29 cellular contexts compared by ENCODE assay signal in genomic region chr16:2526135-2526534, GRCh38. TPM values are rescaled to one million over a fixed set of nuclear protein-coding genes. Genes with fewer than 3 reads are reported as not detected.
DNase-seq lines count a peak whose midpoint lies in the region; ATAC-seq and TF ChIP-seq lines count a peak whose summit lies in the region.
"Had no signal": no experiment of that assay in that cellular context is flagged by ENCODE, and none has a peak within 500 bp of the region (broad histone marks: within the 10 kb centered on the region; RNA-seq: fewer than 3 reads in every experiment).

No MANE protein-coding gene starts in this region.

- no peak overlapping the region for H3K27ac ChIP-seq in right atrium auricular region
- peak overlapping the region; percentile 46 for H3K27ac ChIP-seq in lower lobe of right lung
- no peak overlapping the region for H3K27ac ChIP-seq in upper lobe of right lung
- H3K27ac ChIP-seq: colonic mucosa had no signal

- H3K36me3 ChIP-seq in right atrium auricular region (peaks cover 43% of the 10 kb centered on the region), lower lobe of right lung (peaks cover 82% of the 10 kb centered on the region), upper lobe of right lung (peaks cover 73% of the 10 kb centered on the region)

- peaks cover 10% of the 10 kb centered on the region for H3K4me1 Mint-ChIP-seq in activated CD4-positive, alpha-beta T cell treated with anti-CD3 and anti-CD28 coated beads, Interleukin-2, amount 10 ng/mL, durations not matched to agents 24 days and 14 days
- H3K4me1 Mint-ChIP-seq: activated T-helper 17 cell treated with anti-CD3 and anti-CD28 coated beads, Interleukin-2, amount 50 U/mL, for 72 hours had no signal

- ATAC-seq in Right ventricle myocardium superior (ENCODE audit: poor library complexity) (no peak), lower lobe of right lung (peak; percentile 59 to 78), upper lobe of right lung (peak; percentile 74)
- ATAC-seq: activated CD8-positive, alpha-beta T cell treated with anti-CD3 and anti-CD28 coated beads for 36 hours; activated naive CD4-positive, alpha-beta T cell treated with anti-CD3 and anti-CD28 coated beads, Interleukin-2, amount 50 U/mL, for 72 hours; activated T-helper 17 cell treated with anti-CD3 and anti-CD28 coated beads, Interleukin-2, amount 50 U/mL, for 72 hours; left ventricle myocardium superior; naive thymus-derived CD4-positive, alpha-beta T cell had no signal

- H3K27me3 Mint-ChIP-seq in activated CD4-positive, alpha-beta T cell treated with anti-CD3 and anti-CD28 coated beads, Interleukin-2, amount 10 ng/mL, durations not matched to agents 24 days and 14 days: no peaks in the 10 kb centered on the region
- H3K27me3 Mint-ChIP-seq: activated CD8-positive, alpha-beta T cell treated with anti-CD3 and anti-CD28 coated beads for 36 hours; activated T-helper 17 cell treated with anti-CD3 and anti-CD28 coated beads, Interleukin-2, amount 50 U/mL, for 72 hours; naive thymus-derived CD4-positive, alpha-beta T cell had no signal

- H3K4me1 ChIP-seq in right atrium auricular region (peaks cover 0 to 9% of the 10 kb centered on the region in 2 donors), lower lobe of right lung (peaks cover 15% of the 10 kb centered on the region), upper lobe of right lung (peaks cover 6% of the 10 kb centered on the region)

- H3K9me3 Mint-ChIP-seq in activated CD4-positive, alpha-beta T cell treated with anti-CD3 and anti-CD28 coated beads, Interleukin-2, amount 10 ng/mL, durations not matched to agents 24 days and 14 days: no peaks in the 10 kb centered on the region
- H3K9me3 Mint-ChIP-seq: activated CD8-positive, alpha-beta T cell treated with anti-CD3 and anti-CD28 coated beads for 36 hours; activated naive CD4-positive, alpha-beta T cell treated with anti-CD3 and anti-CD28 coated beads, Interleukin-2, amount 50 U/mL, for 72 hours; activated T-helper 17 cell treated with anti-CD3 and anti-CD28 coated beads, Interleukin-2, amount 50 U/mL, for 72 hours had no signal

- peaks cover 24% of the 10 kb centered on the region for H3K36me3 Mint-ChIP-seq in activated CD4-positive, alpha-beta T cell treated with anti-CD3 and anti-CD28 coated beads, Interleukin-2, amount 10 ng/mL, durations not matched to agents 24 days and 14 days (ENCODE audit: low read depth)

- no peaks in the 10 kb centered on the region for H3K27me3 ChIP-seq in right atrium auricular region
- H3K27me3 ChIP-seq in lower lobe of right lung (ENCODE audit: low read depth): no peaks in the 10 kb centered on the region
- no peaks in the 10 kb centered on the region for H3K27me3 ChIP-seq in upper lobe of right lung
- H3K27me3 ChIP-seq: colonic mucosa, MG63 had no signal

- TF ChIP-seq CTCF in right atrium auricular region (IDR thresholded peaks at IDR 0.05) (no peak), NB4 (IDR thresholded peaks at IDR 0.05; ENCODE audit: low read depth, low read length) (no peak), lower lobe of right lung (IDR thresholded peaks at IDR 0.05) (no peak), upper lobe of right lung (IDR thresholded peaks at IDR 0.05) (no peak)

- H3K27ac Mint-ChIP-seq in activated CD4-positive, alpha-beta T cell treated with anti-CD3 and anti-CD28 coated beads, Interleukin-2, amount 10 ng/mL, durations not matched to agents 24 days and 14 days: no peak overlapping the region
- H3K27ac Mint-ChIP-seq: activated CD8-positive, alpha-beta T cell treated with anti-CD3 and anti-CD28 coated beads for 36 hours; activated naive CD4-positive, alpha-beta T cell treated with anti-CD3 and anti-CD28 coated beads, Interleukin-2, amount 50 U/mL, for 72 hours; activated T-helper 17 cell treated with anti-CD3 and anti-CD28 coated beads, Interleukin-2, amount 50 U/mL, for 72 hours had no signal

- H3K4me3 ChIP-seq in right atrium auricular region: no peak overlapping the region
- no peak overlapping the region for H3K4me3 ChIP-seq in NB4 (ENCODE audit: low read depth, low read length)
- H3K4me3 ChIP-seq in lower lobe of right lung: no peak overlapping the region
- H3K4me3 ChIP-seq in upper lobe of right lung: no peak overlapping the region
- H3K4me3 ChIP-seq: colonic mucosa, MG63 had no signal

- intact Hi-C loops in Right ventricle myocardium superior (cut with DNase I) (no loop called here), lower lobe of right lung (cut with DNase I) (no loop called here), upper lobe of right lung (cut with DNase I) (no loop called here)
- intact Hi-C loops in activated CD4-positive, alpha-beta T cell treated with anti-CD3 and anti-CD28 coated beads, Interleukin-2, amount 10 ng/mL, durations not matched to agents 24 days and 14 days (cut with micrococcal nuclease): no loop called here

- DNase-seq in Right ventricle myocardium superior: peak; percentile 26
- no peak for DNase-seq in right atrium auricular region (ENCODE audit: low spot score)
- peak; percentile 76 for DNase-seq in NB4 (ENCODE audit: low read depth)
- DNase-seq in lower lobe of right lung: peak; percentile 73
- peak; percentile 74 for DNase-seq in upper lobe of right lung
- DNase-seq in SW480 (ENCODE audit: low spot score): no peak
- no peak for DNase-seq in activated CD4-positive, alpha-beta T cell treated with anti-CD3 and anti-CD28 coated beads, Interleukin-2, amount 10 ng/mL, durations not matched to agents 24 days and 14 days
- DNase-seq: activated CD4-positive, alpha-beta T cell treated with anti-CD3 and anti-CD28 coated beads for 1 hour; activated CD8-positive, alpha-beta memory T cell treated with anti-CD3 and anti-CD28 coated beads, Interleukin-2, amount 50 U/mL, for 48 hours; activated CD8-positive, alpha-beta T cell treated with anti-CD3 and anti-CD28 coated beads for 36 hours; anterior cingulate cortex; colonic mucosa; KG1; left ventricle myocardium superior; MG63; midbrain; NCI-H1105 treated with DMSO at 0.1 percent for 48 hours; NCI-H1930; NCI-H2171 treated with DMSO at 0.1 percent for 48 hours; NCI-H510A; RPMI8226; stimulated activated naive CD4-positive, alpha-beta T cell had no signal

- H3K4me3 Mint-ChIP-seq in activated CD4-positive, alpha-beta T cell treated with anti-CD3 and anti-CD28 coated beads, Interleukin-2, amount 10 ng/mL, durations not matched to agents 24 days and 14 days: no peak overlapping the region
- H3K4me3 Mint-ChIP-seq: activated CD8-positive, alpha-beta T cell treated with anti-CD3 and anti-CD28 coated beads for 36 hours; activated T-helper 17 cell treated with anti-CD3 and anti-CD28 coated beads, Interleukin-2, amount 50 U/mL, for 72 hours; naive thymus-derived CD4-positive, alpha-beta T cell had no signal

- H3K9me3 ChIP-seq in right atrium auricular region (no peaks in the 10 kb centered on the region), lower lobe of right lung (no peaks in the 10 kb centered on the region), upper lobe of right lung (no peaks in the 10 kb centered on the region)
- H3K9me3 ChIP-seq: colonic mucosa, MG63 had no signal

- TF ChIP-seq POLR2A in NB4 (IDR thresholded peaks at IDR 0.05; ENCODE audit: extremely low read depth, insufficient read length): no peak

RNA-seq across cellular contexts. Expression of gene CEMP1, which starts 5.1 kb away (rescaled TPM):
- total RNA-seq in Right ventricle myocardium superior (not detected), right atrium auricular region (1 to 10 TPM in 1 of 2 donors, not detected in 1; 1.5 TPM), lower lobe of right lung (1.4 TPM), upper lobe of right lung (1.4 TPM)
- 0.24 TPM in 1 of 2 replicates, not detected in the other for total RNA-seq in activated CD4-positive, alpha-beta T cell treated with anti-CD3 and anti-CD28 coated beads, Interleukin-2, amount 10 ng/mL, durations not matched to agents 24 days and 14 days
- total RNA-seq: activated CD8-positive, alpha-beta T cell treated with anti-CD3 and anti-CD28 coated beads for 36 hours; activated T-helper 17 cell treated with anti-CD3 and anti-CD28 coated beads, Interleukin-2, amount 50 U/mL, for 72 hours; bronchial epithelial cell; left ventricle myocardium superior; omental fat pad; skeletal muscle tissue; T-helper 2 cell treated with Interferon-gamma antibody and Interleukin-4, amounts not matched to agents 100 ng/mL and 5 ng/mL, for 36 hours had no signal

RNA-seq across cellular contexts. Expression of gene AMDHD2, which starts 6.0 kb away (rescaled TPM):
- total RNA-seq in Right ventricle myocardium superior: 13.4 TPM
- 10 to 100 TPM; 10.6 to 12.6 TPM for total RNA-seq in right atrium auricular region
- 53.4 TPM for total RNA-seq in lower lobe of right lung
- 61.7 TPM for total RNA-seq in upper lobe of right lung
- 34.1 and 37.5 TPM in 2 replicates for total RNA-seq in activated CD4-positive, alpha-beta T cell treated with anti-CD3 and anti-CD28 coated beads, Interleukin-2, amount 10 ng/mL, durations not matched to agents 24 days and 14 days

RNA-seq across cellular contexts. Expression of gene PDPK1, which starts 11.7 kb away (rescaled TPM):
- total RNA-seq in Right ventricle myocardium superior (38.5 TPM), right atrium auricular region (10 to 100 TPM; 25.0 to 29.5 TPM), lower lobe of right lung (74.4 TPM), upper lobe of right lung (90.9 TPM)
- 50.7 and 51.9 TPM in 2 replicates for total RNA-seq in activated CD4-positive, alpha-beta T cell treated with anti-CD3 and anti-CD28 coated beads, Interleukin-2, amount 10 ng/mL, durations not matched to agents 24 days and 14 days

RNA-seq across cellular contexts. Expression of gene ATP6V0C, which starts 12.4 kb away (rescaled TPM):
- total RNA-seq in Right ventricle myocardium superior (129 TPM), right atrium auricular region (100 to 1,000 TPM in 1 of 2 donors, 10 to 100 TPM in 1; 63.7 to 107 TPM), lower lobe of right lung (313 TPM), upper lobe of right lung (298 TPM)
- total RNA-seq in activated CD4-positive, alpha-beta T cell treated with anti-CD3 and anti-CD28 coated beads, Interleukin-2, amount 10 ng/mL, durations not matched to agents 24 days and 14 days: 105 and 122 TPM in 2 replicates

RNA-seq across cellular contexts. Expression of gene TBC1D24, which starts 51.2 kb away (rescaled TPM):
- total RNA-seq in Right ventricle myocardium superior: 11.8 TPM
- total RNA-seq in right atrium auricular region: 10 to 100 TPM in 1 of 2 donors, 1 to 10 TPM in 1; 9.6 to 10.5 TPM
- 40.2 TPM for total RNA-seq in lower lobe of right lung
- total RNA-seq in upper lobe of right lung: 43.7 TPM
- 16.6 and 20.9 TPM in 2 replicates for total RNA-seq in activated CD4-positive, alpha-beta T cell treated with anti-CD3 and anti-CD28 coated beads, Interleukin-2, amount 10 ng/mL, durations not matched to agents 24 days and 14 days

Comparison
In these comparisons a context has a peak if more than half of its experiments do, and no peak if none do; other contexts are left out.
1. DNase-seq: peak in Right ventricle myocardium superior (single experiment), NB4 (single experiment), lower lobe of right lung (single experiment) and upper lobe of right lung (single experiment); none in right atrium auricular region (single experiment), SW480 (single experiment) and activated CD4-positive, alpha-beta T cell treated with anti-CD3 and anti-CD28 coated beads, Interleukin-2, amount 10 ng/mL, durations not matched to agents 24 days and 14 days (single experiment).